8 cellular contexts compared by ENCODE assay signal in the genomic region with DNA sequence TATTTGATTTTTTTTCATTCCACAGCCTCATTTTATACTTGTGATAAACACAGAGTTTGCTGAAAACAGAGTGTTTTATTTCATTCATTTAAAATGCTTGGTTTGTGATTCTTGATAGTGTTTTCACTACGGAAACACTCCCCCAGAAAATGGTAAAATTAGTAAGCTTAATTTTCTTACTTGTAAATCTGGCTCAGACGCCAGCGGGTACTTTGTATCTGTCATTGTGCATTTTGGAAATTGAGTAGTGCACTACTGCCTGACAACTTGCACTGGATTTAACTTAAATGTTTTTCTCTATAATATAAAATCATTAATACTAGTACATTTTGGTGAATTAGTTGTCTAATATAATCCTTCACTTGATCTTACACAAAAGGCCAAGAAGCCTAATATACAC. TPM values are rescaled to one million over a fixed set of nuclear protein-coding genes. Genes with fewer than 3 reads are reported as not detected.
DNase-seq lines count a peak whose midpoint lies in the region; ATAC-seq lines count a peak whose summit lies in the region.

No MANE protein-coding gene starts in this region.

- peak overlapping the region; percentile 40; the same call in 1 of the 2 replicates for H3K27ac ChIP-seq in BLaER1

- H3K36me3 ChIP-seq in BLaER1 (peaks cover 58% of the 10 kb centered on the region), adipocyte (ENCODE audit: control insufficient read depth, insufficient read depth, low read length, severe bottlenecking) (peaks cover 79% of the 10 kb centered on the region)

- ATAC-seq in HG02870 (IDR thresholded peaks at IDR 0.05; ENCODE audit: unreplicated experiment) (peak; percentile 11), GM18858 (IDR thresholded peaks at IDR 0.05; ENCODE audit: unreplicated experiment) (no peak)

- H3K9me3 ChIP-seq in BLaER1 (no peaks in the 10 kb centered on the region), adipocyte (ENCODE audit: control insufficient read depth, low read length) (no peaks in the 10 kb centered on the region), mononuclear cell (ENCODE audit: low read depth, low read length) (no peaks in the 10 kb centered on the region)

- H3K4me2 ChIP-seq in BLaER1, result peak overlapping the region; percentile 68

- H3K9ac ChIP-seq in BLaER1 (peak overlapping the region; percentile 12; the same call in 1 of the 2 replicates), adipocyte (ENCODE audit: low read length) (peak overlapping the region; percentile 81)

- H3K27me3 ChIP-seq in BLaER1, result no peaks in the 10 kb centered on the region
- H3K27me3 ChIP-seq in adipocyte (replicated peaks; ENCODE audit: control insufficient read depth, insufficient read depth, low read length), result no peaks in the 10 kb centered on the region
- H3K27me3 ChIP-seq in mononuclear cell (ENCODE audit: insufficient read depth, low read length), result no peaks in the 10 kb centered on the region

- H3K4me1 ChIP-seq in BLaER1, result peaks cover 20% of the 10 kb centered on the region
- H3K4me1 ChIP-seq in adipocyte (ENCODE audit: control insufficient read depth, insufficient read depth, low read length), result peaks cover 43% of the 10 kb centered on the region
- peaks cover 45% of the 10 kb centered on the region for H3K4me1 ChIP-seq in mononuclear cell (ENCODE audit: insufficient read depth, low read length)

- H3K4me3 ChIP-seq in BLaER1, result no peak overlapping the region
- peak overlapping the region; percentile 78 for H3K4me3 ChIP-seq in adipocyte (ENCODE audit: low read length)
- H3K4me3 ChIP-seq in mononuclear cell (ENCODE audit: low read length), result peak overlapping the region; percentile 42

- no peaks in the 10 kb centered on the region for H4K20me1 ChIP-seq in BLaER1

- DNase-seq in adipocyte (ENCODE audit: low read depth), result no peak
- no peak for DNase-seq in HUDEP-2 (lab: John Stamatoyannopoulos, UW; ENCODE audit: unreplicated experiment in 76 of 76)
- DNase-seq in NCI-H510A treated with DMSO at 0.1 percent for 48 hours (lab: John Stamatoyannopoulos, UW), result no peak
- no peak for DNase-seq in activated effector memory CD4-positive, alpha-beta T cell treated with Interleukin-2 at 50 U/mL for 16 hours

RNA-seq across cellular contexts. Expression of a gene that starts 37.0 kb away (rescaled TPM):
- total RNA-seq in mononuclear cell, result 22.5 TPM
